26 cellular contexts compared by ENCODE assay signal in genomic region chr1:201717286-201717685, GRCh38.
DNase-seq lines count a peak whose midpoint lies in the region; ATAC-seq and TF ChIP-seq lines count a peak whose summit lies in the region.
"Had no signal": no experiment of that assay in that cellular context is flagged by ENCODE, and none has a peak within 500 bp of the region (broad histone marks: within the 10 kb centered on the region; RNA-seq: fewer than 3 reads in every experiment).

No MANE protein-coding gene starts in this region.

- H3K27me3 Mint-ChIP-seq in stimulated activated memory B cell treated with anti-CD40 and anti-IgM and Interleukin-4, amounts not matched to agents 10 μg/mL and 1 μg/mL and 100 μg/mL, for 72 hours, result peaks cover 9% of the 10 kb centered on the region
- H3K27me3 Mint-ChIP-seq: stimulated activated naive CD8-positive, alpha-beta T cell treated with anti-CD3 and anti-CD28 coated beads, Interleukin-15, amount 100 ng/mL, for 72 hours had no signal

- no peaks in the 10 kb centered on the region for H3K9me3 Mint-ChIP-seq in stimulated activated memory B cell treated with anti-CD40 and anti-IgM and Interleukin-4, amounts not matched to agents 10 μg/mL and 1 μg/mL and 100 μg/mL, for 72 hours
- H3K9me3 Mint-ChIP-seq: activated B cell treated with CpG ODN at 0.5 μM for 24 hours; neural progenitor cell; stimulated activated naive CD8-positive, alpha-beta T cell treated with anti-CD3 and anti-CD28 coated beads, Interleukin-15, amount 100 ng/mL, for 72 hours had no signal

- no peak overlapping the region for H3K4me3 Mint-ChIP-seq in stimulated activated memory B cell treated with anti-CD40 and anti-IgM and Interleukin-4, amounts not matched to agents 10 μg/mL and 1 μg/mL and 100 μg/mL, for 72 hours
- H3K4me3 Mint-ChIP-seq: activated B cell treated with CpG ODN at 0.5 μM for 24 hours; neural progenitor cell; stimulated activated naive CD8-positive, alpha-beta T cell treated with anti-CD3 and anti-CD28 coated beads, Interleukin-15, amount 100 ng/mL, for 72 hours had no signal

- H3K9me3 ChIP-seq in heart right ventricle (no peaks in the 10 kb centered on the region), right cardiac atrium (ENCODE audit: control insufficient read depth, low read length) (no peaks in the 10 kb centered on the region), fibroblast of lung (ENCODE audit: control insufficient read depth, insufficient read depth, low read depth, low read length) (no peaks in the 10 kb centered on the region), psoas muscle (no peaks in the 10 kb centered on the region)

- no peak for TF ChIP-seq CTCF in heart right ventricle (IDR thresholded peaks at IDR 0.05)
- TF ChIP-seq CTCF in fibroblast of lung (conservative IDR thresholded peaks at IDR 0.05 in 1 of 2, IDR thresholded peaks at IDR 0.05 in 1 of 2; ENCODE audit: low read depth in 1 of 2, low read length in 2 of 2), result no peak
- TF ChIP-seq CTCF in psoas muscle (IDR thresholded peaks at IDR 0.05), result no peak

- peak overlapping the region; percentile 33 for H3K27ac Mint-ChIP-seq in stimulated activated memory B cell treated with anti-CD40 and anti-IgM and Interleukin-4, amounts not matched to agents 10 μg/mL and 1 μg/mL and 100 μg/mL, for 72 hours
- H3K27ac Mint-ChIP-seq: activated B cell treated with CpG ODN at 0.5 μM for 24 hours; stimulated activated naive CD8-positive, alpha-beta T cell treated with anti-CD3 and anti-CD28 coated beads, Interleukin-15, amount 100 ng/mL, for 72 hours had no signal

- H3K36me3 ChIP-seq in heart right ventricle (peaks cover 0 to 31% (median 12%) of the 10 kb centered on the region in 9 donors), fibroblast of lung (ENCODE audit: control insufficient read depth, insufficient read depth, low read length) (peaks cover 26% of the 10 kb centered on the region), psoas muscle (ENCODE audit: insufficient read depth in 1 of 2, low read depth in 1 of 2) (no peaks in the 10 kb centered on the region)
- H3K36me3 ChIP-seq: neural progenitor cell had no signal

- no peaks in the 10 kb centered on the region for H4K20me1 ChIP-seq in fibroblast of lung (ENCODE audit: control insufficient read depth, extremely low read depth, insufficient read depth, low read length)

- ATAC-seq in heart right ventricle, result no peak
- no peak for ATAC-seq in right cardiac atrium
- ATAC-seq in stimulated activated memory B cell treated with anti-CD40 and anti-IgM and Interleukin-4, amounts not matched to agents 10 μg/mL and 1 μg/mL and 100 μg/mL, for 72 hours, result no peak
- no peak for ATAC-seq in psoas muscle
- ATAC-seq: HCT116; stimulated activated naive CD8-positive, alpha-beta T cell treated with anti-CD3 and anti-CD28 coated beads, Interleukin-15, amount 100 ng/mL, for 72 hours had no signal

- H3K79me2 ChIP-seq in fibroblast of lung (ENCODE audit: control insufficient read depth, insufficient read depth, low read length), result peaks cover 73% of the 10 kb centered on the region

- H3K4me1 ChIP-seq in heart right ventricle (peaks cover 44 to 100% (median 94%) of the 10 kb centered on the region in 9 donors), right cardiac atrium (ENCODE audit: control insufficient read depth, insufficient read depth, low read length) (peaks cover 30% of the 10 kb centered on the region), fibroblast of lung (ENCODE audit: control insufficient read depth, extremely low read depth, insufficient read depth, low read length) (peaks cover 68% of the 10 kb centered on the region), psoas muscle (peaks cover 63% of the 10 kb centered on the region)

- 96 to 100% methylated on average over 3 of the region's 3 CpGs for WGBS in heart right ventricle, 2 donors
- 99% methylated on average over 3 of the region's 3 CpGs for WGBS in right cardiac atrium
- 93 to 100% (median 99%) methylated on average over 3 of the region's 3 CpGs for WGBS in psoas muscle, 3 donors

- H3K4me2 ChIP-seq in fibroblast of lung (ENCODE audit: extremely low read depth, insufficient read depth, low read length), result no peak overlapping the region
- H3K4me2 ChIP-seq: neural progenitor cell had no signal

- DNase-seq in heart right ventricle (no peak), right cardiac atrium (no peak), fibroblast of lung (ENCODE audit: low read depth in 2 of 2) (no peak), posterior vena cava (ENCODE audit: low spot score) (no peak), NCI-H526 (lab: John Stamatoyannopoulos, UW) (no peak), psoas muscle (no peak), NCI-H1930 (lab: John Stamatoyannopoulos, UW) (no peak)
- DNase-seq: 8988T; activated B cell treated with CpG ODN at 0.5 μM for 24 hours; activated CD4-positive, alpha-beta T cell treated with anti-CD3 and anti-CD28 coated beads, Interleukin-2, amount 50 U/mL, for 4 hours; activated CD8-positive, alpha-beta memory T cell treated with anti-CD3 and anti-CD28 coated beads, Interleukin-2, amount 50 U/mL, for 48 hours; activated gamma-delta T cell; AML-193; dermis blood vessel endothelial cell; DMS79; hypothalamus; KG1; NCI-H1694; NCI-H748 treated with DMSO at 0.1 percent for 48 hours; stimulated activated CD4-positive, alpha-beta T cell treated with anti-CD3 and anti-CD28 coated beads, Interleukin-12 subunit alpha, Interleukin-12 subunit beta, amount 100 ng/mL, for 4 hours; stimulated activated CD4-positive, alpha-beta T cell treated with anti-CD3 and anti-CD28 coated beads, Interleukin-4, amount 100 ng/mL, for 4 hours; stimulated activated naive CD8-positive, alpha-beta T cell treated with anti-CD3 and anti-CD28 coated beads, Interleukin-15, amount 100 ng/mL, for 72 hours; T1000 had no signal

- H3K27ac ChIP-seq in heart right ventricle (peak overlapping the region in 8 of 10 donors; percentile 6 to 98 (median 49)), right cardiac atrium (ENCODE audit: low read length) (no peak overlapping the region), fibroblast of lung (ENCODE audit: insufficient read depth, low read length) (peak overlapping the region; percentile 34), psoas muscle (no peak overlapping the region)
- H3K27ac ChIP-seq: neural progenitor cell had no signal

- H3K4me3 ChIP-seq in heart right ventricle (no peak overlapping the region), right cardiac atrium (ENCODE audit: low read length) (no peak overlapping the region), fibroblast of lung (replicated peaks in 1 of 4; ENCODE audit: control extremely low read depth in 1 of 4, insufficient read depth in 1 of 4, low read depth in 3 of 4, low read length in 4 of 4) (no peak overlapping the region), psoas muscle (no peak overlapping the region)
- H3K4me3 ChIP-seq: neural progenitor cell had no signal

- no peak overlapping the region for H3K9ac ChIP-seq in fibroblast of lung (ENCODE audit: insufficient read depth, low read length)
- H3K9ac ChIP-seq: neural progenitor cell had no signal

- no peaks in the 10 kb centered on the region for H3K27me3 ChIP-seq in heart right ventricle
- H3K27me3 ChIP-seq in right cardiac atrium (ENCODE audit: control insufficient read depth, insufficient read depth), result no peaks in the 10 kb centered on the region
- H3K27me3 ChIP-seq in fibroblast of lung (ENCODE audit: control insufficient read depth, insufficient read depth, low read length), result no peaks in the 10 kb centered on the region
- H3K27me3 ChIP-seq in psoas muscle (ENCODE audit: insufficient read depth in 3 of 3, low read length in 2 of 3), result no peaks in the 10 kb centered on the region
- H3K27me3 ChIP-seq: neural progenitor cell had no signal

- intact Hi-C loops in heart right ventricle (cut with DNase I), result loop anchor here in 1 of 10 donors (10.0 kb wide), 1 partner anchor 168 kb away; the partner anchor contains the start of gene SHISA4
- intact Hi-C loops in right cardiac atrium (cut with DNase I), result no loop called here
- intact Hi-C loops in posterior vena cava (cut with DNase I), result no loop called here
- intact Hi-C loops in psoas muscle (cut with DNase I), result no loop called here

- peaks cover 41% of the 10 kb centered on the region for H3K4me1 Mint-ChIP-seq in stimulated activated memory B cell treated with anti-CD40 and anti-IgM and Interleukin-4, amounts not matched to agents 10 μg/mL and 1 μg/mL and 100 μg/mL, for 72 hours
- H3K4me1 Mint-ChIP-seq: stimulated activated naive CD8-positive, alpha-beta T cell treated with anti-CD3 and anti-CD28 coated beads, Interleukin-15, amount 100 ng/mL, for 72 hours had no signal

- no peaks in the 10 kb centered on the region for H3K36me3 Mint-ChIP-seq in stimulated activated memory B cell treated with anti-CD40 and anti-IgM and Interleukin-4, amounts not matched to agents 10 μg/mL and 1 μg/mL and 100 μg/mL, for 72 hours

- H2AFZ ChIP-seq in fibroblast of lung (ENCODE audit: low read length), result no peak overlapping the region
- H2AFZ ChIP-seq: neural progenitor cell had no signal

Comparison
In these comparisons a context has a peak if more than half of its experiments do, and no peak if none do; other contexts are left out.
1. H3K27ac ChIP-seq: peak in heart right ventricle (8 of 10) and fibroblast of lung (single experiment); none in right cardiac atrium (single experiment) and psoas muscle (single experiment).